ENCODE assay signal across 1 cellular context in genomic region chr10:122171270-122171669, GRCh38.
TF ChIP-seq lines count a peak whose summit lies in the region.

No MANE protein-coding gene starts in this region.

TF ChIP-seq in WTC11, 78 proteins besides CTCF, POLR2A, EP300 and RAD21 (continued from another document):
- TF ChIP-seq, protein P1, sequence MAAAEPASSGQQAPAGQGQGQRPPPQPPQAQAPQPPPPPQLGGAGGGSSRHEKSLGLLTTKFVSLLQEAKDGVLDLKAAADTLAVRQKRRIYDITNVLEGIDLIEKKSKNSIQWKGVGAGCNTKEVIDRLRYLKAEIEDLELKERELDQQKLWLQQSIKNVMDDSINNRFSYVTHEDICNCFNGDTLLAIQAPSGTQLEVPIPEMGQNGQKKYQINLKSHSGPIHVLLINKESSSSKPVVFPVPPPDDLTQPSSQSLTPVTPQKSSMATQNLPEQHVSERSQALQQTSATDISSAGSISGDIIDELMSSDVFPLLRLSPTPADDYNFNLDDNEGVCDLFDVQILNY (CRISPR knock-in tag; IDR thresholded peaks at IDR 0.05) = no peak
